ENCODE assay signal across 8 cellular contexts in the genomic region with DNA sequence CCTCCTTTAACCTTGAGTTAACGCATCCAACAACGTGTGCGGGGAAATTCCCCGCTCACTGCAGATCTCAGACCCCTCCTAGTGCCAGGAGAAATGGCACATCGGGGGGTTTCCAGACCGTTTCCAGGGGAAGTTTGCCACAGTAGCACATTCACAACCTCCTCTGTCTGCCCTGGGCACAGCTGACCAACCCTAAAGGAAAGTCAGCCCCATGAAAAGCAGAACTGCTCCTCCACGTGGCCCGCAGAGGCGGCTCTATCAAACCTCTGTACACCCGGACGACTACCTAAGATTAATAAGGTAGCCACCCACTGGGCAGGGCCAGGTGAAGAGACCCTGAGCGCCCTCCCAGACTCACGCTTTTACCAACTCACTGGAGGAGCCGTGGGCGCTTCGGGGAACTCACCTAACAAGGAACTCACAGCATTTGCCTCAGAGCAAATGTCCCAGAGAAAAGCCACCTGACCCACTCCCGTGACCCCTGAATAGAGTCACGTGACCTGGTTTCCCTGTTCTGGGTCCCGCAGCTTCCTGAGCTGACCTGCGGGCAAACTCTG. TPM values are rescaled to one million over a fixed set of nuclear protein-coding genes. Genes with fewer than 3 reads are reported as not detected.
DNase-seq lines count a peak whose midpoint lies in the region; ATAC-seq, FAIRE-seq and TF ChIP-seq lines count a peak whose summit lies in the region.

No MANE protein-coding gene starts in this region.

- peaks cover 22% of the 10 kb centered on the region for H3K4me1 Mint-ChIP-seq in WTC11
- H3K4me1 Mint-ChIP-seq in dendritic cell treated with granulocyte-macrophage colony-stimulating factor and Interleukin-4, amounts not matched to agents 40 ng/mL and 50 ng/mL, for 4 days (ENCODE audit: low read depth) = peaks cover 96% of the 10 kb centered on the region

- peak overlapping the region; percentile 13 to 22 for H3K27ac ChIP-seq in prostate gland

- H3K27ac Mint-ChIP-seq in WTC11 = no peak overlapping the region
- peak overlapping the region; percentile 100 for H3K27ac Mint-ChIP-seq in dendritic cell treated with granulocyte-macrophage colony-stimulating factor and Interleukin-4, amounts not matched to agents 40 ng/mL and 50 ng/mL, for 4 days

- WGBS in prostate gland = 75% methylated on average over 15 of the region's 20 CpGs

- POLR2A ChIA-PET in WTC11 (lab: Charles Lee) = no interaction called here

- H3K36me3 ChIP-seq in prostate gland = no peaks in the 10 kb centered on the region

- intact Hi-C loops in dendritic cell treated with granulocyte-macrophage colony-stimulating factor and Interleukin-4, amounts not matched to agents 40 ng/mL and 50 ng/mL, for 4 days (cut with micrococcal nuclease) = loop anchor here (5.0 to 10.0 kb wide), 2 partner anchors 33 to 270 kb away; no protein-coding TSS in a partner anchor
- intact Hi-C loops in prostate gland (cut with DNase I) = no loop called here

- no peaks in the 10 kb centered on the region for H3K4me1 ChIP-seq in prostate gland (replicated peaks)

- H3K9me3 Mint-ChIP-seq in WTC11 = 0 out of 2 replicates have a peak, but pooled peaks cover 6% of the 10 kb centered on the region
- no peaks in the 10 kb centered on the region for H3K9me3 Mint-ChIP-seq in dendritic cell treated with granulocyte-macrophage colony-stimulating factor and Interleukin-4, amounts not matched to agents 40 ng/mL and 50 ng/mL, for 4 days

- no peaks in the 10 kb centered on the region for H3K27me3 Mint-ChIP-seq in WTC11 (ENCODE audit: low read depth)
- H3K27me3 Mint-ChIP-seq in dendritic cell treated with granulocyte-macrophage colony-stimulating factor and Interleukin-4, amounts not matched to agents 40 ng/mL and 50 ng/mL, for 4 days = no peaks in the 10 kb centered on the region

- TF ChIP-seq POLR2A in prostate gland (IDR thresholded peaks at IDR 0.05) (no peak), erythroblast (IDR thresholded peaks at IDR 0.05; ENCODE audit: low read length) (no peak)

- FAIRE-seq in D721Med (lab: Jason Lieb, UNC) = no peak

- H3K4me3 Mint-ChIP-seq in WTC11 = no peak overlapping the region
- peak overlapping the region; percentile 90 for H3K4me3 Mint-ChIP-seq in dendritic cell treated with granulocyte-macrophage colony-stimulating factor and Interleukin-4, amounts not matched to agents 40 ng/mL and 50 ng/mL, for 4 days

- CTCF ChIA-PET in WTC11 (lab: Charles Lee) = interaction anchor here (1.0 to 1.2 kb wide), 2 partner anchors 8 to 184 kb away, joined by 3 read pairs; no protein-coding TSS in a partner anchor

- no peaks in the 10 kb centered on the region for H3K27me3 ChIP-seq in prostate gland (replicated peaks; ENCODE audit: insufficient read depth)

- TF ChIP-seq CTCF in WTC11 (IDR thresholded peaks at IDR 0.05) (no peak), prostate gland (IDR thresholded peaks at IDR 0.05) (no peak), D721Med (IDR thresholded peaks at IDR 0.05; ENCODE audit: insufficient read depth, missing control alignments) (no peak)

- H3K36me3 Mint-ChIP-seq in WTC11 = peaks cover 9% of the 10 kb centered on the region
- peaks cover 85% of the 10 kb centered on the region for H3K36me3 Mint-ChIP-seq in dendritic cell treated with granulocyte-macrophage colony-stimulating factor and Interleukin-4, amounts not matched to agents 40 ng/mL and 50 ng/mL, for 4 days (ENCODE audit: low read depth)

- ATAC-seq in GM19023 (IDR thresholded peaks at IDR 0.05; ENCODE audit: unreplicated experiment) (peak; percentile 52), HG03066 (IDR thresholded peaks at IDR 0.05; ENCODE audit: low read depth, unreplicated experiment) (peak; percentile 41), WTC11 (no peak)

- DNase-seq in WTC11 (ENCODE audit: low spot score) (no peak), prostate gland (ENCODE audit: low spot score) (no peak), NCI-H345 treated with DMSO at 0.1 percent for 48 hours (lab: John Stamatoyannopoulos, UW; ENCODE audit: unreplicated experiment) (no peak), D721Med (ENCODE audit: insufficient read length, low spot score) (no peak), erythroblast (lab: John Stamatoyannopoulos, UW) (no peak)

- H3K4me3 ChIP-seq in prostate gland = no peak overlapping the region

- no peaks in the 10 kb centered on the region for H3K9me3 ChIP-seq in prostate gland

TF ChIP-seq in WTC11, 78 proteins besides CTCF, POLR2A, EP300 and RAD21:
- TF ChIP-seq, protein P1, sequence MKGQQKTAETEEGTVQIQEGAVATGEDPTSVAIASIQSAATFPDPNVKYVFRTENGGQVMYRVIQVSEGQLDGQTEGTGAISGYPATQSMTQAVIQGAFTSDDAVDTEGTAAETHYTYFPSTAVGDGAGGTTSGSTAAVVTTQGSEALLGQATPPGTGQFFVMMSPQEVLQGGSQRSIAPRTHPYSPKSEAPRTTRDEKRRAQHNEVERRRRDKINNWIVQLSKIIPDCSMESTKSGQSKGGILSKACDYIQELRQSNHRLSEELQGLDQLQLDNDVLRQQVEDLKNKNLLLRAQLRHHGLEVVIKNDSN (CRISPR knock-in tag; IDR thresholded peaks at IDR 0.05) = peak; percentile 64
- TF ChIP-seq, protein P2, sequence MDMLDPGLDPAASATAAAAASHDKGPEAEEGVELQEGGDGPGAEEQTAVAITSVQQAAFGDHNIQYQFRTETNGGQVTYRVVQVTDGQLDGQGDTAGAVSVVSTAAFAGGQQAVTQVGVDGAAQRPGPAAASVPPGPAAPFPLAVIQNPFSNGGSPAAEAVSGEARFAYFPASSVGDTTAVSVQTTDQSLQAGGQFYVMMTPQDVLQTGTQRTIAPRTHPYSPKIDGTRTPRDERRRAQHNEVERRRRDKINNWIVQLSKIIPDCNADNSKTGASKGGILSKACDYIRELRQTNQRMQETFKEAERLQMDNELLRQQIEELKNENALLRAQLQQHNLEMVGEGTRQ (CRISPR knock-in tag; IDR thresholded peaks at IDR 0.05) = peak; percentile 69
- TF ChIP-seq GTF2I (CRISPR knock-in tag; conservative IDR thresholded peaks at IDR 0.05) = no peak

RNA-seq across cellular contexts. Expression of a gene that starts 8.6 kb away (rescaled TPM):
- total RNA-seq in WTC11 (2021) (7.4 to 8.6 TPM (median 8.4 TPM) in 3 replicates), prostate gland (10 to 100 TPM in 1 of 2 donors, 1 to 10 TPM in 1; 5.0 to 86.6 TPM)
